Comparison of ENCODE assay signal across 1 cellular context in genomic region chr1:9580942-9581341, GRCh38.
TF ChIP-seq lines count a peak whose summit lies in the region.

No MANE protein-coding gene starts in this region.

TF ChIP-seq in HepG2, 621 proteins besides CTCF, POLR2A, EP300 and RAD21:
- TF ChIP-seq RBM22 (optimal IDR thresholded peaks at IDR 0.05; ENCODE audit: low read length), result peak; percentile 91
- TF ChIP-seq BCL6 (CRISPR knock-in tag; IDR thresholded peaks at IDR 0.05), result no peak
